In genomic region chr11:10658621-10659338, GRCh38 we compare ENCODE assay signal across 13 cellular contexts. TPM values are rescaled to one million over a fixed set of nuclear protein-coding genes. Genes with fewer than 3 reads are reported as not detected.
DNase-seq lines count a peak whose midpoint lies in the region; ATAC-seq and TF ChIP-seq lines count a peak whose summit lies in the region.
"Had no signal": no experiment of that assay in that cellular context is flagged by ENCODE, and none has a peak within 500 bp of the region (broad histone marks: within the 10 kb centered on the region; RNA-seq: fewer than 3 reads in every experiment).

No MANE protein-coding gene starts in this region.

- H3K9ac ChIP-seq in mucosa of rectum (ENCODE audit: low read depth in 1 of 2, low read length in 2 of 2): peak overlapping the region in 1 of 2 donors; percentile 2

- peak overlapping the region; percentile 49 to 56 for H3K27ac ChIP-seq in mucosa of rectum (ENCODE audit: low read depth in 2 of 2, low read length in 2 of 2)
- peak overlapping the region; percentile 68 for H3K27ac ChIP-seq in thymus (ENCODE audit: low read depth)
- H3K27ac ChIP-seq: 22Rv1 had no signal

- H3K27me3 ChIP-seq in mucosa of rectum (ENCODE audit: control insufficient read depth in 2 of 2, insufficient read depth in 2 of 2, low read length in 2 of 2): no peaks in the 10 kb centered on the region
- H3K27me3 ChIP-seq in thymus (ENCODE audit: control insufficient read depth, insufficient read depth): no peaks in the 10 kb centered on the region

- no peaks in the 10 kb centered on the region for H3K9me3 Mint-ChIP-seq in brain

- peak; percentile 50 for DNase-seq in DMS53 (lab: John Stamatoyannopoulos, UW)
- no peak for DNase-seq in DMS53 treated with DMSO at 0.1 percent for 48 hours (lab: John Stamatoyannopoulos, UW; ENCODE audit: unreplicated experiment)
- no peak for DNase-seq in stimulated activated CD4-positive, alpha-beta T cell treated with anti-CD3 and anti-CD28 coated beads, Interleukin-2, amount 100 ng/mL, for 24 hours
- no peak for DNase-seq in DMS 273 (lab: John Stamatoyannopoulos, UW; ENCODE audit: unreplicated experiment)
- DNase-seq: activated CD4-positive, CD25-positive, alpha-beta regulatory T cell treated with anti-CD3 and anti-CD28 coated beads, Interleukin-2, amount 50 U/mL, for 72 hours; GOT3; NCI-H510A treated with DMSO at 0.1 percent for 48 hours; stimulated activated CD4-positive, alpha-beta T cell treated with anti-CD3 and anti-CD28 coated beads, Interleukin-4, amount 100 ng/mL, for 24 hours had no signal

- WGBS in thymus: 88% methylated on average over 6 of the region's 6 CpGs

- H3K27ac Mint-ChIP-seq in brain: peak overlapping the region in 3 of 5 experiments; percentile 0 to 92 (median 83)

- no peak overlapping the region for H3K4me3 ChIP-seq in mucosa of rectum (ENCODE audit: low read length in 2 of 2)
- H3K4me3 ChIP-seq in thymus (ENCODE audit: low read length): no peak overlapping the region

- peaks cover 21% of the 10 kb centered on the region for H3K4me1 Mint-ChIP-seq in brain

- peaks cover 18 to 29% of the 10 kb centered on the region in 2 donors for H3K4me1 ChIP-seq in mucosa of rectum (ENCODE audit: control insufficient read depth in 2 of 2, insufficient read depth in 2 of 2, low read length in 2 of 2)
- no peaks in the 10 kb centered on the region for H3K4me1 ChIP-seq in thymus (ENCODE audit: control insufficient read depth, insufficient read depth, low read length)

- peaks cover 8% of the 10 kb centered on the region for H3K27me3 Mint-ChIP-seq in brain

- no peak for TF ChIP-seq CTCF in brain (conservative IDR thresholded peaks at IDR 0.05)

- H3K9me3 ChIP-seq in mucosa of rectum (ENCODE audit: control insufficient read depth in 2 of 2, low read length in 2 of 2) (no peaks in the 10 kb centered on the region), thymus (ENCODE audit: control insufficient read depth) (no peaks in the 10 kb centered on the region)

- no peaks in the 10 kb centered on the region for H3K36me3 Mint-ChIP-seq in brain

- H3K36me3 ChIP-seq in mucosa of rectum (ENCODE audit: control insufficient read depth in 2 of 2, insufficient read depth in 2 of 2, low read length in 2 of 2): no peaks in the 10 kb centered on the region
- H3K36me3 ChIP-seq in thymus (ENCODE audit: control insufficient read depth, insufficient read depth): no peaks in the 10 kb centered on the region

- ATAC-seq in GM21619 (IDR thresholded peaks at IDR 0.05; ENCODE audit: unreplicated experiment): no peak

- no peak overlapping the region for H3K4me3 Mint-ChIP-seq in brain

RNA-seq across cellular contexts. Expression of gene IRAG1, which starts 34.8 kb away (rescaled TPM):
- 10.8 TPM for polyA plus RNA-seq in brain (ENCODE audit: insufficient read depth, low read depth, low replicate concordance)
- 3.1 TPM for polyA plus RNA-seq in thymus
